In genomic region chr16:71348262-71349085, GRCh38 we compare ENCODE assay signal across 34 cellular contexts. TPM values are rescaled to one million over a fixed set of nuclear protein-coding genes. Genes with fewer than 3 reads are reported as not detected.
"Had no signal": no experiment of that assay in that cellular context is flagged by ENCODE, and none has a peak within 500 bp of the region (broad histone marks: within the 10 kb centered on the region; RNA-seq: fewer than 3 reads in every experiment).

No MANE protein-coding gene starts in this region.

- H3K9me3 Mint-ChIP-seq: activated CD4-positive, alpha-beta T cell treated with anti-CD3 and anti-CD28 coated beads, Interleukin-2, amount 10 ng/mL, durations not matched to agents 7 days and 5 days; activated naive CD4-positive, alpha-beta T cell treated with anti-CD3 and anti-CD28 coated beads, Interleukin-2, amount 50 U/mL, for 72 hours; activated T-cell treated with anti-CD3 and anti-CD28 coated beads, Interleukin-2, amount 50 U/mL, for 72 hours; effector memory CD8-positive, alpha-beta T cell; mesothelial cell of epicardium; nephron progenitor cell; stimulated activated naive B cell treated with anti-CD40 and anti-IgM and Interleukin-4, amounts not matched to agents 10 μg/mL and 1 μg/mL and 100 μg/mL, for 72 hours; WTC11 had no signal

- H3K4me3 ChIP-seq: adrenal gland, body of pancreas, gastroesophageal sphincter, psoas muscle, smooth muscle cell, stomach, thyroid gland, upper lobe of left lung, vagina had no signal

- H3K36me3 ChIP-seq: adrenal gland, gastroesophageal sphincter, stomach, thyroid gland, upper lobe of left lung, vagina had no signal

- H3K36me3 Mint-ChIP-seq: activated naive CD4-positive, alpha-beta T cell treated with anti-CD3 and anti-CD28 coated beads, Interleukin-2, amount 50 U/mL, for 72 hours; mesothelial cell of epicardium; naive B cell; stimulated activated naive B cell treated with anti-CD40 and anti-IgM and Interleukin-4, amounts not matched to agents 10 μg/mL and 1 μg/mL and 100 μg/mL, for 72 hours; WTC11 had no signal

- H3K27me3 Mint-ChIP-seq: activated CD4-positive, alpha-beta T cell treated with anti-CD3 and anti-CD28 coated beads, Interleukin-2, amount 10 ng/mL, durations not matched to agents 7 days and 5 days had no signal

- H3K9me3 ChIP-seq: adrenal gland, body of pancreas, gastroesophageal sphincter, psoas muscle, stomach, thyroid gland, upper lobe of left lung, vagina had no signal

- H3K27ac ChIP-seq: adrenal gland, body of pancreas, gastroesophageal sphincter, parathyroid adenoma, psoas muscle, stomach, thyroid gland, upper lobe of left lung, vagina had no signal

- H3K4me1 Mint-ChIP-seq: activated CD4-positive, alpha-beta T cell treated with anti-CD3 and anti-CD28 coated beads, Interleukin-2, amount 10 ng/mL, durations not matched to agents 7 days and 5 days; mesothelial cell of epicardium; naive B cell; nephron progenitor cell; stimulated activated naive B cell treated with anti-CD40 and anti-IgM and Interleukin-4, amounts not matched to agents 10 μg/mL and 1 μg/mL and 100 μg/mL, for 72 hours had no signal

- FAIRE-seq: keratinocyte had no signal

- H3K4me1 ChIP-seq: adrenal gland, body of pancreas, gastroesophageal sphincter, parathyroid adenoma, psoas muscle, stomach, thyroid gland, upper lobe of left lung, vagina had no signal

- ATAC-seq: activated naive CD4-positive, alpha-beta T cell treated with anti-CD3 and anti-CD28 coated beads, Interleukin-2, amount 50 U/mL, for 72 hours; activated T-cell treated with anti-CD3 and anti-CD28 coated beads, Interleukin-2, amount 50 U/mL, for 72 hours; body of pancreas; effector memory CD8-positive, alpha-beta T cell; gastroesophageal sphincter; left cardiac atrium; psoas muscle; stimulated activated naive B cell treated with anti-CD40 and anti-IgM and Interleukin-4, amounts not matched to agents 10 μg/mL and 1 μg/mL and 100 μg/mL, for 72 hours; WTC11 had no signal

- DNase-seq: activated CD4-positive, alpha-beta T cell treated with anti-CD3 and anti-CD28 coated beads for 1 hour; activated CD4-positive, alpha-beta T cell treated with anti-CD3 and anti-CD28 coated beads, Interleukin-2, amount 10 ng/mL, durations not matched to agents 7 days and 5 days; activated naive CD4-positive, alpha-beta T cell; activated T-cell treated with anti-CD3 and anti-CD28 coated beads, Interleukin-2, amount 50 U/mL, for 72 hours; adrenal gland; aorta; body of pancreas; cortex of kidney; effector memory CD8-positive, alpha-beta T cell; erythroblast; hippocampal formation; left cardiac atrium; mammary epithelial cell; naive B cell; nephron progenitor cell; psoas muscle; stimulated activated CD4-positive, alpha-beta T cell treated with anti-CD3 and anti-CD28 coated beads, Interleukin-1b, Interleukin-23, amount 100 ng/mL, for 48 hours; stimulated activated CD4-positive, alpha-beta T cell treated with anti-CD3 and anti-CD28 coated beads, Interleukin-4, amount 100 ng/mL, for 4 hours; stimulated activated CD8-positive, alpha-beta memory T cell treated with anti-CD3 and anti-CD28 coated beads, Interleukin-4, amount 100 ng/mL, for 48 hours; stimulated activated naive B cell treated with anti-CD40 and anti-IgM and Interleukin-4, amounts not matched to agents 10 μg/mL and 1 μg/mL and 100 μg/mL, for 72 hours; stomach; T-helper 2 cell; thyroid gland had no signal

- H3K4me3 Mint-ChIP-seq: activated CD4-positive, alpha-beta T cell treated with anti-CD3 and anti-CD28 coated beads, Interleukin-2, amount 10 ng/mL, durations not matched to agents 7 days and 5 days; activated T-cell treated with anti-CD3 and anti-CD28 coated beads, Interleukin-2, amount 50 U/mL, for 72 hours; effector memory CD8-positive, alpha-beta T cell; mesothelial cell of epicardium; naive B cell; nephron progenitor cell; stimulated activated naive B cell treated with anti-CD40 and anti-IgM and Interleukin-4, amounts not matched to agents 10 μg/mL and 1 μg/mL and 100 μg/mL, for 72 hours; WTC11 had no signal

- H3K27ac Mint-ChIP-seq: activated CD4-positive, alpha-beta T cell treated with anti-CD3 and anti-CD28 coated beads, Interleukin-2, amount 10 ng/mL, durations not matched to agents 7 days and 5 days; activated naive CD4-positive, alpha-beta T cell treated with anti-CD3 and anti-CD28 coated beads, Interleukin-2, amount 50 U/mL, for 72 hours; activated T-cell treated with anti-CD3 and anti-CD28 coated beads, Interleukin-2, amount 50 U/mL, for 72 hours; effector memory CD8-positive, alpha-beta T cell; mesothelial cell of epicardium; naive B cell; nephron progenitor cell; stimulated activated naive B cell treated with anti-CD40 and anti-IgM and Interleukin-4, amounts not matched to agents 10 μg/mL and 1 μg/mL and 100 μg/mL, for 72 hours; WTC11 had no signal

- H3K27me3 ChIP-seq: adrenal gland, body of pancreas, thyroid gland, upper lobe of left lung, vagina had no signal

RNA-seq across cellular contexts. Expression of gene CALB2, which starts 10.0 kb away (rescaled TPM):
- total RNA-seq: activated CD4-positive, alpha-beta T cell treated with anti-CD3 and anti-CD28 coated beads, Interleukin-2, amount 10 ng/mL, durations not matched to agents 7 days and 5 days; activated CD8-positive, alpha-beta memory T cell treated with anti-CD3 and anti-CD28 coated beads for 36 hours; activated naive CD4-positive, alpha-beta T cell treated with anti-CD3 and anti-CD28 coated beads, Interleukin-2, amount 50 U/mL, for 72 hours; activated T-cell treated with anti-CD3 and anti-CD28 coated beads, Interleukin-2, amount 50 U/mL, for 72 hours; liver had no signal
- polyA plus RNA-seq: aorta, liver had no signal
